Comparison of ENCODE assay signal across 8 cellular contexts in the genomic region with DNA sequence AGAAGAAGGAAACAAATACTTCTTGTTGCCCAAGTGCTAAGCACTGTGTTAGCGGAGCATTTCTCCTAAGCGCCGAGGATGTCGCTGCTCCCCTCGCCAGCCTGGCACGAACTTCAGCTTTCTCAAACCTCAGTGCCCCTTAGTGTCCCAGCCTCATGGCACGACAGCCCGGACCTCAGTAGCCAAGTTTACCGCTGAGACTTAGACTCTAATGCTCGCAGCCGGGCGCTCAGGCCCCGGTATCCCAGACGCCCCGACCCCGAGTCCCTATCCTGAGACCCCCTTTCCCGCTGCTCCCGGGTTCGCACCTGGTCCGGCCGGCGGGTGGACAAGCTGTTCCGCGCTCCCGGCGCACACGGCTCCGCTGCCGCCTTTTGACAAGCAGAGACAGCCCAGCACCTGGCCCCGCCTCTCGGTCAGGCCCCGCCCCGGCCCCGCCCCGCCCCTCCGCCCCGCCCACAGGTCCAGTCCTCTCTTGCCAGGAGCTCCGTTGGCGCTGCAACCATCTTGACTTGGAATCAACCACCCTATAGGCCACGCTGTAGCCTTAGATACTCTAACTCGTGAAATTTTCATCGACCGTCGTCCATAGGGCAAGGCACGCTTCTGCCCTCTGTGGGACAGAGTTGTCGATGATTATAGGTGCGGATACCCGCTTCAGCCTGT. TPM values are rescaled to one million over a fixed set of nuclear protein-coding genes. Genes with fewer than 3 reads are reported as not detected.
DNase-seq lines count a peak whose midpoint lies in the region; ATAC-seq and TF ChIP-seq lines count a peak whose summit lies in the region.

A gene (minus strand): TSS at position 348 of the 666 bp plus-strand sequence. CDS start 25,881 bp downstream, outside the sequence.

- peaks cover 48% of the 10 kb centered on the region for H3K4me1 ChIP-seq in lower lobe of right lung

- ATAC-seq in GM19035 (IDR thresholded peaks at IDR 0.05; ENCODE audit: unreplicated experiment) (peak; percentile 81), HG03432 (IDR thresholded peaks at IDR 0.05; ENCODE audit: unreplicated experiment) (peak; percentile 78), lower lobe of right lung (peak; percentile 90 to 92)

- H3K4me3 ChIP-seq in lower lobe of right lung, result peak within 1 kb of the TSS; percentile 70

- no peaks in the 10 kb centered on the region for H3K9me3 ChIP-seq in lower lobe of right lung

- peak; percentile 30 for TF ChIP-seq CTCF in AG09319 (IDR thresholded peaks at IDR 0.05; ENCODE audit: low read depth, low read length)
- no peak for TF ChIP-seq CTCF in lower lobe of right lung (IDR thresholded peaks at IDR 0.05)

- peak within 1 kb of the TSS; percentile 80 for H3K27ac ChIP-seq in lower lobe of right lung

- H3K36me3 ChIP-seq in lower lobe of right lung, result no peaks in the 10 kb centered on the region

- DNase-seq in AG09319 (ENCODE audit: extremely low read depth, low read depth) (no peak), NCI-H526 treated with DMSO at 0.1 percent for 48 hours (lab: John Stamatoyannopoulos, UW) (peak; percentile 81), ecto neural progenitor cell (ENCODE audit: low spot score) (peak; percentile 96), lower lobe of right lung (peak; percentile 89)
- DNase-seq in activated CD4-positive, alpha-beta T cell treated with anti-CD3 and anti-CD28 coated beads, Interleukin-2, amount 50 U/mL, for 24 hours (ENCODE audit: low read depth in 1 of 2, low spot score in 1 of 2), result peak; percentile 54 to 66
- DNase-seq in stimulated activated CD4-positive, alpha-beta T cell treated with anti-CD3 and anti-CD28 coated beads, TNF-alpha, amount 100 ng/mL, for 4 hours (ENCODE audit: low read depth in 3 of 3), result peak; percentile 52 to 53 (median 52)

- H3K27me3 ChIP-seq in lower lobe of right lung (ENCODE audit: low read depth), result no peaks in the 10 kb centered on the region

- intact Hi-C loops in lower lobe of right lung (cut with DNase I), result no loop called here

RNA-seq across cellular contexts. Expression of the gene that starts here (rescaled TPM):
- total RNA-seq in lower lobe of right lung, result 24.3 TPM
